ENCODE assay signal across 21 cellular contexts in the genomic region with DNA sequence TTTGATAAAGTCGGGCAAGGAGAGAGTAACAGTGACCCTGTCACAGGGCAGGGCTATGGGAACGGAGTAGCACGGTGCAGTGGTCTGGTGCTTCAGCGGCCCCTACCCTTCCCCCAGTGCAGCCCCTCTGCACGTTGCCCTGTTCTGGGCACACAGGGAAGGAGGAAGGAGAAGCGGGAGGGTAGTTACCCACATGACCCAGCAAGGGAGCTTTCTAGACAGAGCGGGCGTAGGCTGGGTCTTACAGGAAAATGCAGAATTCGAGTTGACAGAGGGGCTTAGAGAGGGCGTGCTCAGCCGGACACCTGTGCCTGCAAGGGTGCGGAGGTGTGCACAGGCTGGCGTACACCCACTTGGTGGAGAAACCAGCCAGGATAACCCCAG.
DNase-seq lines count a peak whose midpoint lies in the region; ATAC-seq and TF ChIP-seq lines count a peak whose summit lies in the region.
"Had no signal": no experiment of that assay in that cellular context is flagged by ENCODE, and none has a peak within 500 bp of the region (broad histone marks: within the 10 kb centered on the region; RNA-seq: fewer than 3 reads in every experiment).

No MANE protein-coding gene starts in this region.

- peaks cover 8% of the 10 kb centered on the region for H3K27me3 Mint-ChIP-seq in endodermal cell (ENCODE audit: insufficient read depth)
- peaks cover 35% of the 10 kb centered on the region for H3K27me3 Mint-ChIP-seq in stimulated activated memory B cell treated with anti-CD40 and anti-IgM and Interleukin-4, amounts not matched to agents 10 μg/mL and 1 μg/mL and 100 μg/mL, for 72 hours

- H3K79me1 ChIP-seq in neuronal stem cell (ENCODE audit: low read depth, low read length), result no peaks in the 10 kb centered on the region

- peak overlapping the region; percentile 77 for H3K14ac ChIP-seq in neuronal stem cell (ENCODE audit: low read length)

- no peaks in the 10 kb centered on the region for H3K36me3 ChIP-seq in RWPE2 (ENCODE audit: low read depth)
- H3K36me3 ChIP-seq in endodermal cell (ENCODE audit: control insufficient read depth, insufficient read depth, low read length), result no peaks in the 10 kb centered on the region
- no peaks in the 10 kb centered on the region for H3K36me3 ChIP-seq in neuronal stem cell (replicated peaks in 1 of 2; ENCODE audit: control insufficient read depth in 2 of 2, insufficient read depth in 2 of 2, low read length in 2 of 2)
- no peaks in the 10 kb centered on the region for H3K36me3 ChIP-seq in vagina
- H3K36me3 ChIP-seq: BLaER1 had no signal

- peaks cover 18% of the 10 kb centered on the region for H3K4me1 ChIP-seq in RWPE2 (ENCODE audit: insufficient read depth, poor library complexity, severe bottlenecking)
- no peaks in the 10 kb centered on the region for H3K4me1 ChIP-seq in endodermal cell (ENCODE audit: control insufficient read depth, insufficient read depth, low read length)
- peaks cover 0 to 6% of the 10 kb centered on the region in 2 donors for H3K4me1 ChIP-seq in neuronal stem cell (ENCODE audit: control insufficient read depth in 2 of 2, insufficient read depth in 1 of 2, low read depth in 1 of 2, low read length in 2 of 2)
- H3K4me1 ChIP-seq in vagina, result peaks cover 6% of the 10 kb centered on the region

- no peak overlapping the region for H3K18ac ChIP-seq in neuronal stem cell (ENCODE audit: low read length)

- H3K36me3 Mint-ChIP-seq in endodermal cell (ENCODE audit: low read depth), result no peaks in the 10 kb centered on the region
- H3K36me3 Mint-ChIP-seq in stimulated activated memory B cell treated with anti-CD40 and anti-IgM and Interleukin-4, amounts not matched to agents 10 μg/mL and 1 μg/mL and 100 μg/mL, for 72 hours, result no peaks in the 10 kb centered on the region
- H3K36me3 Mint-ChIP-seq: CD4-positive, CD25-positive, alpha-beta regulatory T cell; CD8-positive, alpha-beta T cell had no signal

- H3K27me3 ChIP-seq in RWPE2 (ENCODE audit: insufficient read depth, poor library complexity, severe bottlenecking) (no peaks in the 10 kb centered on the region), endodermal cell (ENCODE audit: control insufficient read depth, insufficient read depth, low read length, poor library complexity, severe bottlenecking) (no peaks in the 10 kb centered on the region), neuronal stem cell (ENCODE audit: control insufficient read depth in 3 of 3, insufficient read depth in 3 of 3, low read depth in 1 of 3, low read length in 3 of 3) (peaks cover 0 to 27% (median 0%) of the 10 kb centered on the region in 3 experiments), vagina (no peaks in the 10 kb centered on the region)

- 90 to 91% methylated on average over 9 to 13 of the region's 13 CpGs for WGBS in endodermal cell (ENCODE audit: insufficient coverage in 1 of 2, insufficient read length in 1 of 2), 2 experiments
- WGBS in neuronal stem cell (ENCODE audit: extremely low coverage in 2 of 2, insufficient read length in 2 of 2, insufficient replicate concordance in 1 of 2), 2 donors, result no CpG with 5 or more reads among the region's 13 CpGs

- no peak overlapping the region for H3K4ac ChIP-seq in neuronal stem cell (ENCODE audit: low read length)

- peak overlapping the region; percentile 40 for H2AK5ac ChIP-seq in neuronal stem cell (ENCODE audit: low read depth, low read length)

- no peak overlapping the region for H2AFZ ChIP-seq in neuronal stem cell (ENCODE audit: low read length)
- H2AFZ ChIP-seq: GM23248 had no signal

- H3K4me3 Mint-ChIP-seq in endodermal cell, result no peak overlapping the region
- H3K4me3 Mint-ChIP-seq in stimulated activated memory B cell treated with anti-CD40 and anti-IgM and Interleukin-4, amounts not matched to agents 10 μg/mL and 1 μg/mL and 100 μg/mL, for 72 hours, result no peak overlapping the region
- H3K4me3 Mint-ChIP-seq: B cell; CD4-positive, CD25-positive, alpha-beta regulatory T cell; CD8-positive, alpha-beta T cell; H9 had no signal

- no peak overlapping the region for H4K91ac ChIP-seq in neuronal stem cell (ENCODE audit: low read depth, low read length, poor library complexity)

- H3K9me3 Mint-ChIP-seq in endodermal cell, result peaks cover 5% of the 10 kb centered on the region
- peaks cover 17% of the 10 kb centered on the region for H3K9me3 Mint-ChIP-seq in stimulated activated memory B cell treated with anti-CD40 and anti-IgM and Interleukin-4, amounts not matched to agents 10 μg/mL and 1 μg/mL and 100 μg/mL, for 72 hours

- no peak overlapping the region for H4K8ac ChIP-seq in neuronal stem cell (ENCODE audit: low read depth, low read length)

- H3K9ac ChIP-seq in endodermal cell (ENCODE audit: extremely low read depth, low read length, poor library complexity, severe bottlenecking) (no peak overlapping the region), neuronal stem cell (ENCODE audit: low read depth, low read length, poor library complexity) (no peak overlapping the region)
- H3K9ac ChIP-seq: BLaER1, GM23248 had no signal

- H3K27ac ChIP-seq in RWPE2 (ENCODE audit: poor library complexity, severe bottlenecking) (peak overlapping the region; percentile 84), endodermal cell (ENCODE audit: low read depth, low read length) (no peak overlapping the region), neuronal stem cell (replicated peaks; ENCODE audit: low read length) (no peak overlapping the region), vagina (no peak overlapping the region)
- H3K27ac ChIP-seq: BLaER1, C4-2B, GM23248 had no signal

- TF ChIP-seq CTCF in RWPE2 (IDR thresholded peaks at IDR 0.05; ENCODE audit: poor library complexity, severe bottlenecking) (no peak), endodermal cell (conservative IDR thresholded peaks at IDR 0.05) (no peak), vagina (IDR thresholded peaks at IDR 0.05) (no peak)

- H2BK5ac ChIP-seq in neuronal stem cell (ENCODE audit: low read length), result no peak overlapping the region

- ATAC-seq in RWPE2 (ENCODE audit: low read depth) (no peak), GM18868 (IDR thresholded peaks at IDR 0.05; ENCODE audit: unreplicated experiment) (no peak)
- no peak for ATAC-seq in stimulated activated memory B cell treated with anti-CD40 and anti-IgM and Interleukin-4, amounts not matched to agents 10 μg/mL and 1 μg/mL and 100 μg/mL, for 72 hours
- ATAC-seq: CD8-positive, alpha-beta T cell; GM12878; HCT116 had no signal

- no peak for TF ChIP-seq POLR2A in vagina (IDR thresholded peaks at IDR 0.05)

- no peak for DNase-seq in RWPE2 (ENCODE audit: low spot score)
- DNase-seq in endodermal cell, result peak; percentile 31
- no peak for DNase-seq in neuronal stem cell (ENCODE audit: low spot score)
- DNase-seq in vagina (ENCODE audit: extremely low spot score in 2 of 2), result peak; percentile 61 to 70
- no peak for DNase-seq in NCI-H69 (lab: John Stamatoyannopoulos, UW)
- no peak for DNase-seq in mesenteric fat pad (ENCODE audit: low spot score)
- DNase-seq: Caco-2; CD4-positive, CD25-positive, alpha-beta regulatory T cell; DMS79; EL; GDM1; GM23248 had no signal

- H3K9me3 ChIP-seq in RWPE2 (ENCODE audit: severe bottlenecking), result no peaks in the 10 kb centered on the region
- H3K9me3 ChIP-seq in endodermal cell (ENCODE audit: control insufficient read depth, low read length), result peaks cover 2% of the 10 kb centered on the region
- H3K9me3 ChIP-seq in neuronal stem cell (replicated peaks in 1 of 2; ENCODE audit: control insufficient read depth in 2 of 2, insufficient read depth in 1 of 2, low read depth in 1 of 2, low read length in 2 of 2), result no peaks in the 10 kb centered on the region
- no peaks in the 10 kb centered on the region for H3K9me3 ChIP-seq in vagina

- H2BK120ac ChIP-seq in neuronal stem cell (ENCODE audit: low read depth, low read length), result no peak overlapping the region

- no peak overlapping the region for H3K23ac ChIP-seq in neuronal stem cell (ENCODE audit: low read depth, low read length, poor library complexity)

- H2BK12ac ChIP-seq in neuronal stem cell (ENCODE audit: low read length), result no peak overlapping the region

- no peak overlapping the region for H2BK15ac ChIP-seq in neuronal stem cell (ENCODE audit: low read length)

- intact Hi-C loops in vagina (cut with DNase I), result no loop called here

- H3K4me2 ChIP-seq in neuronal stem cell (ENCODE audit: insufficient read depth, low read length, poor library complexity, severe bottlenecking), result no peak overlapping the region

- H3K27ac Mint-ChIP-seq in endodermal cell, result no peak overlapping the region
- H3K27ac Mint-ChIP-seq in stimulated activated memory B cell treated with anti-CD40 and anti-IgM and Interleukin-4, amounts not matched to agents 10 μg/mL and 1 μg/mL and 100 μg/mL, for 72 hours, result no peak overlapping the region
- H3K27ac Mint-ChIP-seq: B cell; CD4-positive, CD25-positive, alpha-beta regulatory T cell; CD8-positive, alpha-beta T cell; H9 had no signal

- H3K4me3 ChIP-seq in RWPE2 (ENCODE audit: severe bottlenecking) (no peak overlapping the region), endodermal cell (ENCODE audit: low read length) (no peak overlapping the region), neuronal stem cell (ENCODE audit: low read length in 2 of 2) (no peak overlapping the region), vagina (no peak overlapping the region)
- H3K4me3 ChIP-seq: BLaER1, GM12878, GM23248 had no signal

- peaks cover 21% of the 10 kb centered on the region for H3K4me1 Mint-ChIP-seq in endodermal cell
- no peaks in the 10 kb centered on the region for H3K4me1 Mint-ChIP-seq in stimulated activated memory B cell treated with anti-CD40 and anti-IgM and Interleukin-4, amounts not matched to agents 10 μg/mL and 1 μg/mL and 100 μg/mL, for 72 hours
- H3K4me1 Mint-ChIP-seq: B cell had no signal

Comparison
In these comparisons a context has a peak if more than half of its experiments do, and no peak if none do; other contexts are left out.
1. DNase-seq: peak in endodermal cell (single experiment) and vagina (2 of 2); none in RWPE2 (single experiment), neuronal stem cell (single experiment), NCI-H69 (single experiment) and mesenteric fat pad (single experiment).